ENCODE assay signal across 8 cellular contexts in genomic region chr5:122195784-122196394, GRCh38.
DNase-seq lines count a peak whose midpoint lies in the region; ATAC-seq and TF ChIP-seq lines count a peak whose summit lies in the region.

No MANE protein-coding gene starts in this region.

- no peaks in the 10 kb centered on the region for H3K4me1 Mint-ChIP-seq in activated T-cell treated with anti-CD3 and anti-CD28 coated beads, Interleukin-2, amount 50 U/mL, for 4 hours (ENCODE audit: low read depth)

- TF ChIP-seq POLR2A in prostate gland (IDR thresholded peaks at IDR 0.05), result no peak

- H2AFZ ChIP-seq in MM.1S (ENCODE audit: low read length) (no peak overlapping the region), fibroblast of lung (ENCODE audit: low read length) (no peak overlapping the region)

- peaks cover 6% of the 10 kb centered on the region for H3K27me3 Mint-ChIP-seq in activated T-cell treated with anti-CD3 and anti-CD28 coated beads, Interleukin-2, amount 50 U/mL, for 4 hours (ENCODE audit: low read depth)

- H3K4me3 ChIP-seq in MM.1S (ENCODE audit: low read length), result no peak overlapping the region
- H3K4me3 ChIP-seq in RWPE2 (ENCODE audit: severe bottlenecking), result no peak overlapping the region
- no peak overlapping the region for H3K4me3 ChIP-seq in fibroblast of lung (replicated peaks in 1 of 4; ENCODE audit: control extremely low read depth in 1 of 4, insufficient read depth in 1 of 4, low read depth in 3 of 4, low read length in 4 of 4)
- H3K4me3 ChIP-seq in prostate gland, result no peak overlapping the region

- H3K27ac ChIP-seq in MM.1S (ENCODE audit: low read length), result no peak overlapping the region
- no peak overlapping the region for H3K27ac ChIP-seq in RWPE2 (ENCODE audit: poor library complexity, severe bottlenecking)
- no peak overlapping the region for H3K27ac ChIP-seq in fibroblast of lung (ENCODE audit: insufficient read depth, low read length)
- H3K27ac ChIP-seq in prostate gland, result no peak overlapping the region

- ATAC-seq in RWPE2 (ENCODE audit: low read depth), result peak; percentile 82
- no peak for ATAC-seq in GM18873 (IDR thresholded peaks at IDR 0.05; ENCODE audit: low FRiP score, unreplicated experiment)
- no peak for ATAC-seq in activated T-cell treated with anti-CD3 and anti-CD28 coated beads, Interleukin-2, amount 50 U/mL, for 4 hours

- H3K9ac ChIP-seq in MM.1S (ENCODE audit: low read length), result no peak overlapping the region
- H3K9ac ChIP-seq in fibroblast of lung (ENCODE audit: insufficient read depth, low read length), result no peak overlapping the region

- H3K4me3 Mint-ChIP-seq in activated T-cell treated with anti-CD3 and anti-CD28 coated beads, Interleukin-2, amount 50 U/mL, for 4 hours, result no peak overlapping the region

- H3K36me3 Mint-ChIP-seq in activated T-cell treated with anti-CD3 and anti-CD28 coated beads, Interleukin-2, amount 50 U/mL, for 4 hours (ENCODE audit: insufficient read depth), result no peaks in the 10 kb centered on the region

- DNase-seq in EL (peak; percentile 55), MM.1S (peak; percentile 49), RWPE2 (ENCODE audit: low spot score) (no peak), fibroblast of lung (ENCODE audit: low read depth in 2 of 2) (peak; percentile 48 to 79), prostate gland (ENCODE audit: low spot score) (peak; percentile 46), HK-2 (ENCODE audit: unreplicated experiment) (no peak)
- no peak for DNase-seq in activated T-cell treated with anti-CD3 and anti-CD28 coated beads, Interleukin-2, amount 50 U/mL, for 4 hours

- H3K9me3 Mint-ChIP-seq in activated T-cell treated with anti-CD3 and anti-CD28 coated beads, Interleukin-2, amount 50 U/mL, for 4 hours, result no peaks in the 10 kb centered on the region

- no peaks in the 10 kb centered on the region for H3K79me2 ChIP-seq in MM.1S (ENCODE audit: low read length)
- H3K79me2 ChIP-seq in fibroblast of lung (ENCODE audit: control insufficient read depth, insufficient read depth, low read length), result no peaks in the 10 kb centered on the region

- H3K36me3 ChIP-seq in MM.1S (replicated peaks; ENCODE audit: insufficient read depth, low read length), result no peaks in the 10 kb centered on the region
- no peaks in the 10 kb centered on the region for H3K36me3 ChIP-seq in RWPE2 (ENCODE audit: low read depth)
- no peaks in the 10 kb centered on the region for H3K36me3 ChIP-seq in fibroblast of lung (ENCODE audit: control insufficient read depth, insufficient read depth, low read length)
- H3K36me3 ChIP-seq in prostate gland, result no peaks in the 10 kb centered on the region

- H3F3A ChIP-seq in MM.1S (ENCODE audit: insufficient read depth, low read length), result no peaks in the 10 kb centered on the region

- H3K4me2 ChIP-seq in MM.1S (ENCODE audit: low read depth, low read length) (no peak overlapping the region), fibroblast of lung (ENCODE audit: extremely low read depth, insufficient read depth, low read length) (no peak overlapping the region)

- intact Hi-C loops in prostate gland (cut with DNase I), result loop anchor here (2.0 kb wide), 1 partner anchor 219 kb away; no protein-coding TSS in a partner anchor

- no peaks in the 10 kb centered on the region for H4K20me1 ChIP-seq in MM.1S (ENCODE audit: insufficient read depth, low read length)
- no peaks in the 10 kb centered on the region for H4K20me1 ChIP-seq in fibroblast of lung (ENCODE audit: control insufficient read depth, extremely low read depth, insufficient read depth, low read length)

- H3K27me3 ChIP-seq in MM.1S (replicated peaks; ENCODE audit: insufficient read depth, low read length) (no peaks in the 10 kb centered on the region), RWPE2 (ENCODE audit: insufficient read depth, poor library complexity, severe bottlenecking) (peaks cover 17% of the 10 kb centered on the region), fibroblast of lung (ENCODE audit: control insufficient read depth, insufficient read depth, low read length) (no peaks in the 10 kb centered on the region), prostate gland (replicated peaks; ENCODE audit: insufficient read depth) (no peaks in the 10 kb centered on the region)

- WGBS in prostate gland, result 31% methylated on average over 3 of the region's 3 CpGs

- no peaks in the 10 kb centered on the region for H3K9me2 ChIP-seq in MM.1S (replicated peaks; ENCODE audit: insufficient read depth, low read length)

- H3K4me1 ChIP-seq in MM.1S (ENCODE audit: low read length) (no peaks in the 10 kb centered on the region), RWPE2 (ENCODE audit: insufficient read depth, poor library complexity, severe bottlenecking) (no peaks in the 10 kb centered on the region), fibroblast of lung (ENCODE audit: control insufficient read depth, extremely low read depth, insufficient read depth, low read length) (no peaks in the 10 kb centered on the region), prostate gland (replicated peaks) (no peaks in the 10 kb centered on the region)

- no peaks in the 10 kb centered on the region for H3K9me3 ChIP-seq in MM.1S (replicated peaks; ENCODE audit: insufficient read depth, low read length)
- H3K9me3 ChIP-seq in RWPE2 (ENCODE audit: severe bottlenecking), result no peaks in the 10 kb centered on the region
- H3K9me3 ChIP-seq in fibroblast of lung (ENCODE audit: control insufficient read depth, insufficient read depth, low read depth, low read length), result no peaks in the 10 kb centered on the region
- H3K9me3 ChIP-seq in prostate gland, result no peaks in the 10 kb centered on the region

- peak; percentile 65 for TF ChIP-seq CTCF in MM.1S (IDR thresholded peaks at IDR 0.05; ENCODE audit: low read length)
- peak; percentile 96 for TF ChIP-seq CTCF in RWPE2 (IDR thresholded peaks at IDR 0.05; ENCODE audit: poor library complexity, severe bottlenecking)
- peak; percentile 83 to 87 for TF ChIP-seq CTCF in fibroblast of lung (conservative IDR thresholded peaks at IDR 0.05 in 1 of 2, IDR thresholded peaks at IDR 0.05 in 1 of 2; ENCODE audit: low read depth in 1 of 2, low read length in 2 of 2)
- peak in 3 of 4 experiments; percentile 52 to 64 (median 63) for TF ChIP-seq CTCF in prostate gland (IDR thresholded peaks at IDR 0.05)

Comparison
In these comparisons a context has a peak if more than half of its experiments do, and no peak if none do; other contexts are left out.
1. DNase-seq: peak in EL (single experiment), MM.1S (single experiment), fibroblast of lung (2 of 2) and prostate gland (single experiment); none in RWPE2 (single experiment), HK-2 (single experiment) and activated T-cell treated with anti-CD3 and anti-CD28 coated beads, Interleukin-2, amount 50 U/mL, for 4 hours (single experiment).
2. Peak in every context shown above with its lines, with median percentiles within 50 percentile points of each other: CTCF ChIP-seq.